ENCODE assay signal across 26 cellular contexts in genomic region chr11:70186420-70186819, GRCh38.
"Had no signal": no experiment of that assay in that cellular context is flagged by ENCODE, and none has a peak within 500 bp of the region (broad histone marks: within the 10 kb centered on the region; RNA-seq: fewer than 3 reads in every experiment).

No MANE protein-coding gene starts in this region.

- H3K27me3 ChIP-seq: colonic mucosa, gastrocnemius medialis, heart left ventricle, hepatocyte had no signal

- H3K36me3 ChIP-seq: colonic mucosa, esophagus squamous epithelium, gastrocnemius medialis, left lung, lower lobe of right lung had no signal

- H3K4me3 ChIP-seq: colonic mucosa, esophagus squamous epithelium, gastrocnemius medialis, heart left ventricle, hepatocyte, left lung, lower lobe of right lung, mucosa of descending colon had no signal

- DNase-seq: colonic mucosa; cortex of kidney; effector CD8-positive, alpha-beta T cell; effector memory CD8-positive, alpha-beta T cell; endodermal cell; erythroblast; esophagus squamous epithelium; foreskin fibroblast; foreskin melanocyte; gastrocnemius medialis; heart left ventricle; immature natural killer cell; islet precursor cell; kidney; kidney glomerular epithelial cell; left ventricle myocardium superior; lower lobe of right lung; mesenchymal stem cell; mucosa of descending colon; naive B cell had no signal

- H2AFZ ChIP-seq: hepatocyte had no signal

- H3K4me2 ChIP-seq: hepatocyte had no signal

- H3K4me1 ChIP-seq: colonic mucosa, gastrocnemius medialis, left lung had no signal

- H3K4me3 Mint-ChIP-seq: dendritic cell treated with granulocyte-macrophage colony-stimulating factor and Interleukin-4, amounts not matched to agents 40 ng/mL and 50 ng/mL, for 4 days; effector memory CD8-positive, alpha-beta T cell; endodermal cell; immature natural killer cell; mesothelial cell of epicardium; naive B cell had no signal

- ATAC-seq: effector memory CD8-positive, alpha-beta T cell; esophagus mucosa; gastrocnemius medialis; heart left ventricle; left lung; left ventricle myocardium superior; lower lobe of right lung; mucosa of descending colon had no signal

- H3K9me3 ChIP-seq: colonic mucosa, esophagus squamous epithelium, gastrocnemius medialis, heart left ventricle, left lung, lower lobe of right lung, mucosa of descending colon had no signal

- H3K4me1 Mint-ChIP-seq: immature natural killer cell had no signal

- H3K27ac Mint-ChIP-seq: dendritic cell treated with granulocyte-macrophage colony-stimulating factor and Interleukin-4, amounts not matched to agents 40 ng/mL and 50 ng/mL, for 4 days; effector memory CD8-positive, alpha-beta T cell; endodermal cell; immature natural killer cell; mesothelial cell of epicardium had no signal

- H3K27ac ChIP-seq: colonic mucosa, epithelial cell of prostate, esophagus squamous epithelium, gastrocnemius medialis, heart left ventricle, hepatocyte, left lung, lower lobe of right lung had no signal

- H3K9me3 Mint-ChIP-seq: dendritic cell treated with granulocyte-macrophage colony-stimulating factor and Interleukin-4, amounts not matched to agents 40 ng/mL and 50 ng/mL, for 4 days; effector memory CD8-positive, alpha-beta T cell; endodermal cell; immature natural killer cell; mesothelial cell of epicardium had no signal

- H3K36me3 Mint-ChIP-seq: immature natural killer cell, mesothelial cell of epicardium, naive B cell had no signal
